Comparison of ENCODE assay signal across 8 cellular contexts in genomic region chr2:200405599-200406298, GRCh38.
A peak's percentile ranks its signal among the peaks of the same experiment; 100 is the strongest.
DNase-seq lines count a peak whose midpoint lies in the region; ATAC-seq and TF ChIP-seq lines count a peak whose summit lies in the region.

No MANE protein-coding gene starts in this region.

- no peak overlapping the region for H3K4me3 Mint-ChIP-seq in CD4-positive, alpha-beta memory T cell
- H3K4me3 Mint-ChIP-seq in CD4-positive, alpha-beta T cell: no peak overlapping the region

- no peaks in the 10 kb centered on the region for H3K36me3 ChIP-seq in CD4-positive, alpha-beta memory T cell (ENCODE audit: insufficient read depth, low read length)

- H3K36me3 Mint-ChIP-seq in CD4-positive, alpha-beta memory T cell: peaks cover 0 to 6% of the 10 kb centered on the region in 2 donors
- H3K36me3 Mint-ChIP-seq in CD4-positive, alpha-beta T cell (ENCODE audit: low read depth): no peaks in the 10 kb centered on the region

- intact Hi-C loops in CD4-positive, alpha-beta memory T cell (cut with micrococcal nuclease): no loop called here
- intact Hi-C loops in CD4-positive, alpha-beta T cell (cut with DNase I, micrococcal nuclease): no loop called here

- H3K27me3 ChIP-seq in CD4-positive, alpha-beta memory T cell (ENCODE audit: insufficient read depth, low read length): no peaks in the 10 kb centered on the region
- no peaks in the 10 kb centered on the region for H3K27me3 ChIP-seq in CD4-positive, alpha-beta T cell (ENCODE audit: control insufficient read depth, insufficient read depth, low read length)

- H3K27ac ChIP-seq in CD4-positive, alpha-beta memory T cell (ENCODE audit: low read depth, low read length): no peak overlapping the region
- no peak overlapping the region for H3K27ac ChIP-seq in CD4-positive, alpha-beta T cell (ENCODE audit: low read depth, low read length)

- CTCF ChIA-PET in CD4-positive, alpha-beta memory T cell (lab: Charles Lee; ENCODE audit: partially characterized antibody): interaction anchor here (0.7 to 1.9 kb wide), 4 partner anchors 18 to 75 kb away, joined by 3 to 6 read pairs (median 3); no protein-coding TSS in a partner anchor
- CTCF ChIA-PET in CD4-positive, alpha-beta T cell (lab: Charles Lee): no interaction called here

- DNase-seq in SHP77 (lab: John Stamatoyannopoulos, UW) (peak; percentile 54 to 58), epithelial cell of esophagus (ENCODE audit: low read depth) (peak; percentile 89), omental fat pad (ENCODE audit: low spot score) (no peak)
- no peak for DNase-seq in CD4-positive, alpha-beta memory T cell
- DNase-seq in CD4-positive, alpha-beta T cell: no peak

- no peaks in the 10 kb centered on the region for H3K9me3 Mint-ChIP-seq in CD4-positive, alpha-beta memory T cell
- H3K9me3 Mint-ChIP-seq in CD4-positive, alpha-beta T cell: no peaks in the 10 kb centered on the region

- no peaks in the 10 kb centered on the region for H3K27me3 Mint-ChIP-seq in CD4-positive, alpha-beta memory T cell
- H3K27me3 Mint-ChIP-seq in CD4-positive, alpha-beta T cell: no peaks in the 10 kb centered on the region

- ATAC-seq in GM18502 (IDR thresholded peaks at IDR 0.05; ENCODE audit: poor library complexity, unreplicated experiment) (peak; percentile 44), HG03354 (IDR thresholded peaks at IDR 0.05; ENCODE audit: poor library complexity, severe bottlenecking, unreplicated experiment) (peak; percentile 55), omental fat pad (ENCODE audit: low FRiP score) (peak; percentile 88), GM18505 (IDR thresholded peaks at IDR 0.05; ENCODE audit: unreplicated experiment) (no peak)
- no peak for ATAC-seq in CD4-positive, alpha-beta T cell (ENCODE audit: poor library complexity)

- TF ChIP-seq POLR2A in GM18505 (IDR thresholded peaks at IDR 0.05; ENCODE audit: borderline replicate concordance, extremely low read depth, insufficient read depth, insufficient read length): no peak

- TF ChIP-seq CTCF in epithelial cell of esophagus (IDR thresholded peaks at IDR 0.05; ENCODE audit: insufficient read depth, low read depth, low read length, missing control alignments) (no peak), omental fat pad (IDR thresholded peaks at IDR 0.05) (no peak)
- TF ChIP-seq CTCF in CD4-positive, alpha-beta T cell (IDR thresholded peaks at IDR 0.05): no peak

- peaks cover 5% of the 10 kb centered on the region for H3K4me1 ChIP-seq in CD4-positive, alpha-beta memory T cell (ENCODE audit: insufficient read depth, low read length)

- POLR2A ChIA-PET in CD4-positive, alpha-beta memory T cell (lab: Charles Lee; ENCODE audit: partially characterized antibody): no interaction called here
- POLR2A ChIA-PET in CD4-positive, alpha-beta T cell (lab: Charles Lee): no interaction called here

- H3K4me1 Mint-ChIP-seq in CD4-positive, alpha-beta memory T cell: peaks cover 4 to 16% (median 11%) of the 10 kb centered on the region in 4 donors
- H3K4me1 Mint-ChIP-seq in CD4-positive, alpha-beta T cell (ENCODE audit: low read depth): no peaks in the 10 kb centered on the region

- H3K27ac Mint-ChIP-seq in CD4-positive, alpha-beta memory T cell: no peak overlapping the region
- no peak overlapping the region for H3K27ac Mint-ChIP-seq in CD4-positive, alpha-beta T cell

- no peak overlapping the region for H3K4me3 ChIP-seq in epithelial cell of esophagus (ENCODE audit: low read length)
- H3K4me3 ChIP-seq in CD4-positive, alpha-beta memory T cell (ENCODE audit: low read length in 2 of 2): no peak overlapping the region

- no peaks in the 10 kb centered on the region for H3K9me3 ChIP-seq in CD4-positive, alpha-beta memory T cell (ENCODE audit: control insufficient read depth in 1 of 2, low read length in 2 of 2)
- no peaks in the 10 kb centered on the region for H3K9me3 ChIP-seq in CD4-positive, alpha-beta T cell (ENCODE audit: control insufficient read depth, low read length)

Comparison
In these comparisons a context has a peak if more than half of its experiments do, and no peak if none do; other contexts are left out.
1. ATAC-seq: peak in GM18502 (single experiment), HG03354 (single experiment) and omental fat pad (single experiment); none in GM18505 (single experiment) and CD4-positive, alpha-beta T cell (single experiment).
2. DNase-seq: peak in SHP77 (2 of 2) and epithelial cell of esophagus (single experiment); none in omental fat pad (single experiment), CD4-positive, alpha-beta memory T cell (0 of 5) and CD4-positive, alpha-beta T cell (0 of 10).